1 cellular context compared by ENCODE assay signal in the genomic region with DNA sequence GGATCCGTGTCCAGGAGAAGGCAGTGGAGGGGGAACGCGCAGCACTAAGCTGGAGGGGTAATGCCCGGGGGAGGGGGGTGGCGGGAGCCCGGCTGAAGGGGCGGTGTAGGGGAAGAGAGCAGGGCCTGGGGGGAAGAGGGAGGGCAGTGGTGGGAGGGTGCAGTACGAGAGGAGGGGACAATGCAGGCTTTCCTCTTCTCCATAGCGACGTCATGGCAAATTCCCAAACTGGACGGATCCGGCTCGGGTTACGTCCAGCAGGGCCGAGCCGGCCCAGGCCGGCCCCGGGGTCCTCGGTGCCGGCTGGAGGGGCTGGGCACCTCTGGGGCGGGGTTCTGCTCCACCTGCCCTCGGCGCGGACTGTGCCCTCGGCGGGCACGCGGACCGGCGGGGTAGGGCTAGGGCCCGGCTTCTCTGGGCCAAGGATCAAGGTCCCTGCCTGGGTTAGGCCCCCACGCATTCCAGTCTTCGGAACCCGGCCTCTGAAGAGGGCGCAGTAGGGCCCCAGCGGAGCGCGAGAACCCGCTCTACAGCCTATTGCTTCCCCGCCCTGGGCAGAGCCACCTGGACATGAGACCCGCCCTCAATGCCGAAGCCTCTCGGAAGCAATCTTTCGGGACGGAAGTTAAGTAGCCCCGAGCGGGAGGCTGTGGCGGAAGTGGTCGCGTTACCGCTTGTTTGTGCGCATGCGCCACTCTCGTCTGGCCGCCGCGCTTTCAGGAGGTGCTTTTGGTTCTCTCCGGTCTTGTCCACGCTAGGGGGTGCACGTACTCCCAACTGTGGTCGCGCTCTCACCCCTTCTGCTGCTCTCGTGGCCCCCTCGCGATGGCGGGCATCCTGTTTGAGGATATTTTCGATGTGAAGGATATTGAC.
A peak's percentile ranks its signal among the peaks of the same experiment; 100 is the strongest.
TF ChIP-seq lines count a peak whose summit lies in the region.

No MANE protein-coding gene starts in this region.

TF ChIP-seq in SK-N-SH, 30 proteins besides CTCF, POLR2A, EP300 and RAD21 (continued from another document):
- no peak for TF ChIP-seq FOSL2 (IDR thresholded peaks at IDR 0.05; ENCODE audit: borderline replicate concordance, low read depth)
- TF ChIP-seq YY1 (IDR thresholded peaks at IDR 0.05; ENCODE audit: low read depth), result no peak
- 0 out of 2 replicates have a peak, but pooled peaks have one; percentile 11 for TF ChIP-seq RCOR1 (IDR thresholded peaks at IDR 0.05; ENCODE audit: low read length)
- TF ChIP-seq SMC3 (IDR thresholded peaks at IDR 0.05; ENCODE audit: low read depth, low read length), result no peak
- TF ChIP-seq TCF12 (IDR thresholded peaks at IDR 0.05), result no peak
- peak; percentile 82 for TF ChIP-seq NRF1 (IDR thresholded peaks at IDR 0.05; ENCODE audit: low read depth, low read length)
- TF ChIP-seq FOXJ3 (CRISPR knock-in tag; IDR thresholded peaks at IDR 0.05), result peak; percentile 56; the same call in 1 of the 2 replicates
- TF ChIP-seq, protein P1, sequence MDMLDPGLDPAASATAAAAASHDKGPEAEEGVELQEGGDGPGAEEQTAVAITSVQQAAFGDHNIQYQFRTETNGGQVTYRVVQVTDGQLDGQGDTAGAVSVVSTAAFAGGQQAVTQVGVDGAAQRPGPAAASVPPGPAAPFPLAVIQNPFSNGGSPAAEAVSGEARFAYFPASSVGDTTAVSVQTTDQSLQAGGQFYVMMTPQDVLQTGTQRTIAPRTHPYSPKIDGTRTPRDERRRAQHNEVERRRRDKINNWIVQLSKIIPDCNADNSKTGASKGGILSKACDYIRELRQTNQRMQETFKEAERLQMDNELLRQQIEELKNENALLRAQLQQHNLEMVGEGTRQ (IDR thresholded peaks at IDR 0.05; ENCODE audit: borderline replicate concordance, low read depth, low read length), result no peak
- TF ChIP-seq, protein P2, sequence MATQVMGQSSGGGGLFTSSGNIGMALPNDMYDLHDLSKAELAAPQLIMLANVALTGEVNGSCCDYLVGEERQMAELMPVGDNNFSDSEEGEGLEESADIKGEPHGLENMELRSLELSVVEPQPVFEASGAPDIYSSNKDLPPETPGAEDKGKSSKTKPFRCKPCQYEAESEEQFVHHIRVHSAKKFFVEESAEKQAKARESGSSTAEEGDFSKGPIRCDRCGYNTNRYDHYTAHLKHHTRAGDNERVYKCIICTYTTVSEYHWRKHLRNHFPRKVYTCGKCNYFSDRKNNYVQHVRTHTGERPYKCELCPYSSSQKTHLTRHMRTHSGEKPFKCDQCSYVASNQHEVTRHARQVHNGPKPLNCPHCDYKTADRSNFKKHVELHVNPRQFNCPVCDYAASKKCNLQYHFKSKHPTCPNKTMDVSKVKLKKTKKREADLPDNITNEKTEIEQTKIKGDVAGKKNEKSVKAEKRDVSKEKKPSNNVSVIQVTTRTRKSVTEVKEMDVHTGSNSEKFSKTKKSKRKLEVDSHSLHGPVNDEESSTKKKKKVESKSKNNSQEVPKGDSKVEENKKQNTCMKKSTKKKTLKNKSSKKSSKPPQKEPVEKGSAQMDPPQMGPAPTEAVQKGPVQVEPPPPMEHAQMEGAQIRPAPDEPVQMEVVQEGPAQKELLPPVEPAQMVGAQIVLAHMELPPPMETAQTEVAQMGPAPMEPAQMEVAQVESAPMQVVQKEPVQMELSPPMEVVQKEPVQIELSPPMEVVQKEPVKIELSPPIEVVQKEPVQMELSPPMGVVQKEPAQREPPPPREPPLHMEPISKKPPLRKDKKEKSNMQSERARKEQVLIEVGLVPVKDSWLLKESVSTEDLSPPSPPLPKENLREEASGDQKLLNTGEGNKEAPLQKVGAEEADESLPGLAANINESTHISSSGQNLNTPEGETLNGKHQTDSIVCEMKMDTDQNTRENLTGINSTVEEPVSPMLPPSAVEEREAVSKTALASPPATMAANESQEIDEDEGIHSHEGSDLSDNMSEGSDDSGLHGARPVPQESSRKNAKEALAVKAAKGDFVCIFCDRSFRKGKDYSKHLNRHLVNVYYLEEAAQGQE (IDR thresholded peaks at IDR 0.05; ENCODE audit: low read depth, low read length), result 0 out of 2 replicates have a peak, but pooled peaks have one; percentile 14
- peak; percentile 79 for TF ChIP-seq TAF1 (IDR thresholded peaks at IDR 0.05; ENCODE audit: borderline replicate concordance, low read depth, low read length)
- TF ChIP-seq TEAD4 (IDR thresholded peaks at IDR 0.05; ENCODE audit: borderline replicate concordance, insufficient read depth), result no peak
- TF ChIP-seq JUND (IDR thresholded peaks at IDR 0.05), result no peak
- no peak; the same call in 1 of the 2 replicates for TF ChIP-seq NFIC (IDR thresholded peaks at IDR 0.05; ENCODE audit: borderline replicate concordance)
- TF ChIP-seq MXI1 (IDR thresholded peaks at IDR 0.05; ENCODE audit: low read depth, low read length), result peak; percentile 87
- TF ChIP-seq GABPA (IDR thresholded peaks at IDR 0.05; ENCODE audit: low read depth), result peak; percentile 94
- no peak for TF ChIP-seq MEF2A (IDR thresholded peaks at IDR 0.05; ENCODE audit: borderline replicate concordance, low read depth)
- TF ChIP-seq FOXM1 (IDR thresholded peaks at IDR 0.05; ENCODE audit: low read depth), result no peak
- TF ChIP-seq RXRA (IDR thresholded peaks at IDR 0.05; ENCODE audit: borderline replicate concordance, low read depth), result no peak
- TF ChIP-seq RFX5 (IDR thresholded peaks at IDR 0.05; ENCODE audit: low read length), result peak; percentile 23; the same call in 1 of the 2 replicates
- TF ChIP-seq, protein P3, sequence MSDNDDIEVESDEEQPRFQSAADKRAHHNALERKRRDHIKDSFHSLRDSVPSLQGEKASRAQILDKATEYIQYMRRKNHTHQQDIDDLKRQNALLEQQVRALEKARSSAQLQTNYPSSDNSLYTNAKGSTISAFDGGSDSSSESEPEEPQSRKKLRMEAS (IDR thresholded peaks at IDR 0.05; ENCODE audit: low read depth), result no peak
- TF ChIP-seq, protein P4, sequence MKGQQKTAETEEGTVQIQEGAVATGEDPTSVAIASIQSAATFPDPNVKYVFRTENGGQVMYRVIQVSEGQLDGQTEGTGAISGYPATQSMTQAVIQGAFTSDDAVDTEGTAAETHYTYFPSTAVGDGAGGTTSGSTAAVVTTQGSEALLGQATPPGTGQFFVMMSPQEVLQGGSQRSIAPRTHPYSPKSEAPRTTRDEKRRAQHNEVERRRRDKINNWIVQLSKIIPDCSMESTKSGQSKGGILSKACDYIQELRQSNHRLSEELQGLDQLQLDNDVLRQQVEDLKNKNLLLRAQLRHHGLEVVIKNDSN (IDR thresholded peaks at IDR 0.05; ENCODE audit: borderline replicate concordance, low read depth), result no peak
- TF ChIP-seq CHD2 (IDR thresholded peaks at IDR 0.05; ENCODE audit: low read length, partially characterized antibody), result peak; percentile 83
- TF ChIP-seq, protein P5, sequence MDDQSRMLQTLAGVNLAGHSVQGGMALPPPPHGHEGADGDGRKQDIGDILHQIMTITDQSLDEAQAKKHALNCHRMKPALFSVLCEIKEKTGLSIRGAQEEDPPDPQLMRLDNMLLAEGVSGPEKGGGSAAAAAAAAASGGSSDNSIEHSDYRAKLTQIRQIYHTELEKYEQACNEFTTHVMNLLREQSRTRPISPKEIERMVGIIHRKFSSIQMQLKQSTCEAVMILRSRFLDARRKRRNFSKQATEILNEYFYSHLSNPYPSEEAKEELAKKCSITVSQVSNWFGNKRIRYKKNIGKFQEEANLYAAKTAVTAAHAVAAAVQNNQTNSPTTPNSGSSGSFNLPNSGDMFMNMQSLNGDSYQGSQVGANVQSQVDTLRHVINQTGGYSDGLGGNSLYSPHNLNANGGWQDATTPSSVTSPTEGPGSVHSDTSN (IDR thresholded peaks at IDR 0.05), result peak; percentile 42
- TF ChIP-seq GATA2 (CRISPR knock-in tag; IDR thresholded peaks at IDR 0.05), result no peak
- TF ChIP-seq, protein P6, sequence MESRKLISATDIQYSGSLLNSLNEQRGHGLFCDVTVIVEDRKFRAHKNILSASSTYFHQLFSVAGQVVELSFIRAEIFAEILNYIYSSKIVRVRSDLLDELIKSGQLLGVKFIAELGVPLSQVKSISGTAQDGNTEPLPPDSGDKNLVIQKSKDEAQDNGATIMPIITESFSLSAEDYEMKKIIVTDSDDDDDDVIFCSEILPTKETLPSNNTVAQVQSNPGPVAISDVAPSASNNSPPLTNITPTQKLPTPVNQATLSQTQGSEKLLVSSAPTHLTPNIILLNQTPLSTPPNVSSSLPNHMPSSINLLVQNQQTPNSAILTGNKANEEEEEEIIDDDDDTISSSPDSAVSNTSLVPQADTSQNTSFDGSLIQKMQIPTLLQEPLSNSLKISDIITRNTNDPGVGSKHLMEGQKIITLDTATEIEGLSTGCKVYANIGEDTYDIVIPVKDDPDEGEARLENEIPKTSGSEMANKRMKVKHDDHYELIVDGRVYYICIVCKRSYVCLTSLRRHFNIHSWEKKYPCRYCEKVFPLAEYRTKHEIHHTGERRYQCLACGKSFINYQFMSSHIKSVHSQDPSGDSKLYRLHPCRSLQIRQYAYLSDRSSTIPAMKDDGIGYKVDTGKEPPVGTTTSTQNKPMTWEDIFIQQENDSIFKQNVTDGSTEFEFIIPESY (IDR thresholded peaks at IDR 0.05; ENCODE audit: borderline replicate concordance, low read depth), result peak; percentile 66; the same call in 1 of the 2 replicates
- TF ChIP-seq POLR2AphosphoS5 (IDR thresholded peaks at IDR 0.05; ENCODE audit: low read depth, low read length), result peak; percentile 86
- TF ChIP-seq ELF1 (IDR thresholded peaks at IDR 0.05), result peak; percentile 78
TF ChIP-seq in SK-N-SH: peak in this region for 14.
